Comparison of ENCODE assay signal across 9 cellular contexts in genomic region chr19:42279148-42279901, GRCh38. TPM values are rescaled to one million over a fixed set of nuclear protein-coding genes. Genes with fewer than 3 reads are reported as not detected.
DNase-seq lines count a peak whose midpoint lies in the region; ATAC-seq and TF ChIP-seq lines count a peak whose summit lies in the region.
"Had no signal": no experiment of that assay in that cellular context is flagged by ENCODE, and none has a peak within 500 bp of the region (broad histone marks: within the 10 kb centered on the region; RNA-seq: fewer than 3 reads in every experiment).

No MANE protein-coding gene starts in this region.

- H3K4me3 ChIP-seq in BJ (ENCODE audit: low read depth, low read length) = peak overlapping the region; percentile 54
- peak overlapping the region; percentile 65 for H3K4me3 ChIP-seq in IMR-90 (ENCODE audit: insufficient read depth, low read depth, low read length)

- H3K27me3 ChIP-seq in BJ (ENCODE audit: control insufficient read depth, insufficient read depth, low read length) (no peaks in the 10 kb centered on the region), IMR-90 (ENCODE audit: control insufficient read depth, insufficient read depth, low read length) (no peaks in the 10 kb centered on the region)

- TF ChIP-seq POLR2A in IMR-90 (IDR thresholded peaks at IDR 0.05; ENCODE audit: low read depth, low read length) = no peak

- WGBS in IMR-90 (ENCODE audit: extremely low coverage in 2 of 2, insufficient read length in 1 of 2), 2 experiments = 17% methylated on average over 4 of the region's 6 CpGs; no CpG with 5 or more reads in 1 of the 2 experiments

- no TSS peak for BruUV-seq in IMR-90 (replicated peaks; lab: Mats Ljungman, UMichigan)

- H3K9me1 ChIP-seq in IMR-90 (ENCODE audit: insufficient read depth, low read length) = peaks cover 17% of the 10 kb centered on the region

- H3K79me1 ChIP-seq in IMR-90 (ENCODE audit: low read depth in 1 of 2, low read length in 2 of 2) = peaks cover 38 to 77% of the 10 kb centered on the region in 2 experiments

- peak overlapping the region; percentile 89 for H3K4me2 ChIP-seq in IMR-90 (ENCODE audit: low read depth, low read length)

- H2AK9ac ChIP-seq in IMR-90 (replicated peaks; ENCODE audit: low read depth, low read length, poor library complexity) = peak overlapping the region; percentile 97

- peak overlapping the region; percentile 31; the same call in 1 of the 2 replicates for H4K5ac ChIP-seq in IMR-90 (ENCODE audit: low read depth, low read length)

- DNase-seq in BJ (ENCODE audit: low read depth) = no peak
- DNase-seq in IMR-90 = no peak
- DNase-seq in naive thymus-derived CD8-positive, alpha-beta T cell = no peak
- no peak for DNase-seq in central memory CD4-positive, alpha-beta T cell
- no peak for DNase-seq in ecto neural progenitor cell (ENCODE audit: low spot score)

- no peak for TF ChIP-seq CTCF in BJ (IDR thresholded peaks at IDR 0.05; ENCODE audit: insufficient read depth, low read depth, low read length)
- no peak for TF ChIP-seq CTCF in IMR-90 (conservative IDR thresholded peaks at IDR 0.05; ENCODE audit: low read depth, low read length)

- peak overlapping the region; percentile 95 for H2AK5ac ChIP-seq in IMR-90 (ENCODE audit: low read depth, low read length)

- peak overlapping the region; percentile 15 to 71; a peak in 2 of 4 replicates for H4K8ac ChIP-seq in IMR-90 (ENCODE audit: low read depth in 2 of 2, low read length in 2 of 2)

- peak overlapping the region; percentile 58 for H3K23ac ChIP-seq in IMR-90 (ENCODE audit: low read depth, low read length)

- CTCF ChIA-PET in BJ (lab: Yijun Ruan, JAX) = interaction anchor here (0.8 to 7.4 kb wide), 18 partner anchors 9 to 171 kb away, joined by 3 to 135 read pairs (median 7); partner anchors contain the start of genes CIC, ERF, GSK3A and PAFAH1B3
- CTCF ChIA-PET in IMR-90 (lab: Yijun Ruan, JAX) = interaction anchor here (0.6 to 3.6 kb wide), 6 partner anchors 9 to 34 kb away, joined by 3 to 29 read pairs (median 4); partner anchors contain the start of gene CIC

- H4K20me1 ChIP-seq in IMR-90 (ENCODE audit: insufficient read depth, low read length) = peaks cover 43% of the 10 kb centered on the region; the same call in 1 of the 2 replicates

- H3K14ac ChIP-seq in IMR-90 (replicated peaks; ENCODE audit: low read depth, low read length) = peak overlapping the region; percentile 83

- H3K18ac ChIP-seq in IMR-90 (ENCODE audit: low read depth, low read length) = no peak overlapping the region

- no peak overlapping the region for H2BK15ac ChIP-seq in IMR-90 (ENCODE audit: low read depth, low read length)

- H3K9me3 ChIP-seq in IMR-90 (ENCODE audit: control insufficient read depth, insufficient read depth, low read length) = no peaks in the 10 kb centered on the region

- H4K91ac ChIP-seq in IMR-90 (ENCODE audit: insufficient read depth, low read depth, low read length) = peak overlapping the region; percentile 59; the same call in 1 of the 2 replicates

- H3K4me1 Mint-ChIP-seq in naive thymus-derived CD8-positive, alpha-beta T cell = peaks cover 36 to 58% (median 44%) of the 10 kb centered on the region in 4 donors

- dilution Hi-C loops in IMR-90 (cut with HindIII; ENCODE audit: low sequenced_read_pairs, unreplicated experiment) = no loop called here

- H3K27me3 Mint-ChIP-seq in naive thymus-derived CD8-positive, alpha-beta T cell = no peaks in the 10 kb centered on the region

- in situ Hi-C loops in IMR-90 (cut with MboI; ENCODE audit: low sequenced_read_pairs) = no loop called here

- H3K9ac ChIP-seq in IMR-90 (ENCODE audit: low read depth, low read length) = peak overlapping the region; percentile 87

- peak overlapping the region; percentile 90 for H2AFZ ChIP-seq in IMR-90 (replicated peaks; ENCODE audit: low read length, poor library complexity)

- peaks cover 0 to 17% (median 0%) of the 10 kb centered on the region in 3 donors for H3K36me3 Mint-ChIP-seq in naive thymus-derived CD8-positive, alpha-beta T cell

- H2BK120ac ChIP-seq in IMR-90 (ENCODE audit: low read depth, low read length) = no peak overlapping the region

- H3K4me3 Mint-ChIP-seq in naive thymus-derived CD8-positive, alpha-beta T cell = peak overlapping the region in 9 of 10 donors; percentile 78 to 97 (median 93)

- TF ChIP-seq RAD21 in IMR-90 (IDR thresholded peaks at IDR 0.05; ENCODE audit: low read length) = no peak

- no peak overlapping the region for H2BK20ac ChIP-seq in IMR-90 (ENCODE audit: low read depth, low read length)

- H3K4me1 ChIP-seq in IMR-90 (ENCODE audit: control insufficient read depth, insufficient read depth, low read length) = peaks cover 46% of the 10 kb centered on the region

- H3K27ac ChIP-seq in IMR-90 (ENCODE audit: insufficient read depth, low read length) = peak overlapping the region; percentile 83
- H3K27ac ChIP-seq in cingulate gyrus (ENCODE audit: low read depth, low read length) = peak overlapping the region; percentile 99

- H3K36me3 ChIP-seq in BJ (ENCODE audit: control insufficient read depth, insufficient read depth, low read length) = peaks cover 7% of the 10 kb centered on the region
- peaks cover 16% of the 10 kb centered on the region for H3K36me3 ChIP-seq in IMR-90 (ENCODE audit: control insufficient read depth, insufficient read depth, low read length)

- H3K4ac ChIP-seq in IMR-90 (ENCODE audit: low read depth, low read length) = peak overlapping the region; percentile 59; the same call in 1 of the 2 replicates

- H3K9me3 Mint-ChIP-seq in naive thymus-derived CD8-positive, alpha-beta T cell = no peaks in the 10 kb centered on the region

- POLR2A ChIA-PET in BJ (lab: Charles Lee) = no interaction called here
- POLR2A ChIA-PET in IMR-90 (lab: Charles Lee; ENCODE audit: unreplicated experiment) = no interaction called here
- POLR2A ChIA-PET in naive thymus-derived CD8-positive, alpha-beta T cell (lab: Charles Lee) = interaction anchor here (0.6 to 6.6 kb wide), 8 partner anchors 10 to 724 kb away, joined by 3 to 121 read pairs (median 6); partner anchors contain the start of genes CIC, DEDD2, GSK3A and POU2F2

- H2BK5ac ChIP-seq in IMR-90 (ENCODE audit: low read depth, low read length, poor library complexity, severe bottlenecking) = peak overlapping the region; percentile 63

- intact Hi-C loops in IMR-90 (cut with micrococcal nuclease) = loop anchor here (1.0 kb wide), 1 partner anchor 33 kb away; no protein-coding TSS in a partner anchor

- peak overlapping the region; percentile 65; the same call in 1 of the 2 replicates for H3K56ac ChIP-seq in IMR-90 (ENCODE audit: extremely low read depth, insufficient read depth, low read length)

- peak overlapping the region; percentile 92 to 97 (median 94) for H3K27ac Mint-ChIP-seq in naive thymus-derived CD8-positive, alpha-beta T cell

- ATAC-seq in IMR-90 (ENCODE audit: low read depth) = no peak
- ATAC-seq in naive thymus-derived CD8-positive, alpha-beta T cell = no peak
- no peak for ATAC-seq in HG02623 (IDR thresholded peaks at IDR 0.05; ENCODE audit: unreplicated experiment)
- ATAC-seq in esophagus mucosa = no peak

TF ChIP-seq in IMR-90, 13 proteins besides CTCF, POLR2A, EP300 and RAD21:
- 0 out of 2 replicates have a peak, but pooled peaks have one; percentile 31 for TF ChIP-seq MXI1 (IDR thresholded peaks at IDR 0.05; ENCODE audit: borderline replicate concordance, low read depth, low read length)
- TF ChIP-seq MAFK (IDR thresholded peaks at IDR 0.05; ENCODE audit: low read depth, low read length) = no peak

RNA-seq across cellular contexts. Expression of gene CIC, which starts 10.3 kb away (rescaled TPM):
- polyA plus RNA-seq in BJ (2011; rRNA removed) (3.5 and 7.0 TPM in 2 replicates), IMR-90 (2012; rRNA removed) (23.2 and 27.3 TPM in 2 replicates)
- 5.2 and 7.9 TPM in 2 replicates for polyA minus RNA-seq in BJ (2011; rRNA and poly(A)+ RNA removed)
- total RNA-seq in IMR-90 (2012; rRNA removed) (1.8 and 2.5 TPM in 2 replicates), esophagus mucosa (31.4 TPM)
- 20.0 and 22.5 TPM in 2 replicates for polyA plus RNA-seq in IMR-90 (2012; cell fraction: cytosol; rRNA removed)
- 50.1 and 139 TPM in 2 replicates for polyA plus RNA-seq in IMR-90 (2012; cell fraction: nucleus; rRNA removed; ENCODE audit: low replicate concordance)
- total RNA-seq in naive thymus-derived CD8-positive, alpha-beta T cell = 10 to 100 TPM; 84.7 to 87.4 TPM
- 1 to 10 TPM in 2 of 3 donors, under 1 TPM in 1; 0.43 to 1.8 (median 1.3) TPM for polyA plus RNA-seq in naive thymus-derived CD8-positive, alpha-beta T cell

RNA-seq across cellular contexts. Expression of gene PRR19, which starts 22.6 kb away (rescaled TPM):
- polyA plus RNA-seq in BJ (2011; rRNA removed) (0.43 and 0.93 TPM in 2 replicates), IMR-90 (2012; rRNA removed) (1.6 and 1.8 TPM in 2 replicates)
- polyA minus RNA-seq in BJ (2011; rRNA and poly(A)+ RNA removed) = 0.26 and 0.66 TPM in 2 replicates
- total RNA-seq in IMR-90 (2012; rRNA removed) (0.28 and 0.36 TPM in 2 replicates), esophagus mucosa (0.84 TPM)
- polyA plus RNA-seq in IMR-90 (2012; cell fraction: cytosol; rRNA removed) = 0.79 and 1.7 TPM in 2 replicates
- 0.60 and 1.5 TPM in 2 replicates for polyA plus RNA-seq in IMR-90 (2012; cell fraction: nucleus; rRNA removed; ENCODE audit: low replicate concordance)
- total RNA-seq in naive thymus-derived CD8-positive, alpha-beta T cell = under 1 TPM in 1 of 2 experiments, not detected in 1; 0.25 TPM
- polyA plus RNA-seq in naive thymus-derived CD8-positive, alpha-beta T cell = under 1 TPM in 2 of 3 donors, not detected in 1; 0.32 to 0.49 TPM

RNA-seq across cellular contexts. Expression of gene PAFAH1B3, which starts 23.1 kb away (rescaled TPM):
- 24.7 and 35.7 TPM in 2 replicates for polyA plus RNA-seq in BJ (2011; rRNA removed)
- 40.2 and 58.4 TPM in 2 replicates for polyA minus RNA-seq in BJ (2011; rRNA and poly(A)+ RNA removed)
- total RNA-seq in IMR-90 (2012; rRNA removed) = 71.2 and 76.4 TPM in 2 replicates
- polyA plus RNA-seq in IMR-90 (2012; rRNA removed) = 64.3 and 69.7 TPM in 2 replicates
- 92.1 and 108 TPM in 2 replicates for polyA plus RNA-seq in IMR-90 (2012; cell fraction: cytosol; rRNA removed)
- 40.0 and 79.4 TPM in 2 replicates for polyA plus RNA-seq in IMR-90 (2012; cell fraction: nucleus; rRNA removed; ENCODE audit: low replicate concordance)
- total RNA-seq in naive thymus-derived CD8-positive, alpha-beta T cell = 10 to 100 TPM; 15.4 to 17.7 TPM
- 10 to 100 TPM; 38.4 to 48.1 (median 43.6) TPM for polyA plus RNA-seq in naive thymus-derived CD8-positive, alpha-beta T cell
- total RNA-seq in esophagus mucosa = 32.5 TPM

RNA-seq across cellular contexts. Expression of gene ERF, which starts 24.4 kb away (rescaled TPM):
- polyA plus RNA-seq in BJ (2011; rRNA removed) = 47.4 and 51.4 TPM in 2 replicates
- 41.5 and 62.0 TPM in 2 replicates for polyA minus RNA-seq in BJ (2011; rRNA and poly(A)+ RNA removed)
- 5.2 and 6.1 TPM in 2 replicates for total RNA-seq in IMR-90 (2012; rRNA removed)
- 32.4 and 50.9 TPM in 2 replicates for polyA plus RNA-seq in IMR-90 (2012; rRNA removed)
- 21.0 and 43.3 TPM in 2 replicates for polyA plus RNA-seq in IMR-90 (2012; cell fraction: cytosol; rRNA removed)
- 185 and 200 TPM in 2 replicates for polyA plus RNA-seq in IMR-90 (2012; cell fraction: nucleus; rRNA removed; ENCODE audit: low replicate concordance)
- 10 to 100 TPM; 41.0 to 47.3 TPM for total RNA-seq in naive thymus-derived CD8-positive, alpha-beta T cell
- 1 to 10 TPM; 2.8 to 6.2 (median 4.6) TPM for polyA plus RNA-seq in naive thymus-derived CD8-positive, alpha-beta T cell
- total RNA-seq in esophagus mucosa = 21.5 TPM

RNA-seq across cellular contexts. Expression of gene TMEM145, which starts 33.8 kb away (rescaled TPM):
- polyA plus RNA-seq in BJ (2011; rRNA removed) (0.07 TPM in 1 of 2 replicates, not detected in the other), IMR-90 (2012; rRNA removed) (0.09 and 0.41 TPM in 2 replicates)
- 0.81 and 0.98 TPM in 2 replicates for polyA minus RNA-seq in BJ (2011; rRNA and poly(A)+ RNA removed)
- total RNA-seq in IMR-90 (2012; rRNA removed) (under 0.01 and 2.5 TPM in 2 replicates), esophagus mucosa (0.20 TPM)
- polyA plus RNA-seq in IMR-90 (2012; cell fraction: cytosol; rRNA removed) = 0.10 and 0.20 TPM in 2 replicates
- polyA plus RNA-seq in IMR-90 (2012; cell fraction: nucleus; rRNA removed; ENCODE audit: low replicate concordance) = 1.5 and 2.9 TPM in 2 replicates
- total RNA-seq in naive thymus-derived CD8-positive, alpha-beta T cell = not detected
- polyA plus RNA-seq in naive thymus-derived CD8-positive, alpha-beta T cell = not detected
- total RNA-seq: glomerular endothelial cell had no signal
